10 cellular contexts compared by ENCODE assay signal in genomic region chr4:4985844-4986243, GRCh38. TPM values are rescaled to one million over a fixed set of nuclear protein-coding genes. Genes with fewer than 3 reads are reported as not detected.
DNase-seq lines count a peak whose midpoint lies in the region; ATAC-seq and TF ChIP-seq lines count a peak whose summit lies in the region.
"Had no signal": no experiment of that assay in that cellular context is flagged by ENCODE, and none has a peak within 500 bp of the region (broad histone marks: within the 10 kb centered on the region; RNA-seq: fewer than 3 reads in every experiment).

No MANE protein-coding gene starts in this region.

- no peak for ATAC-seq in GM18517 (IDR thresholded peaks at IDR 0.05; ENCODE audit: unreplicated experiment)
- no peak for ATAC-seq in HG03175 (IDR thresholded peaks at IDR 0.05; ENCODE audit: unreplicated experiment)

- peak; percentile 12 for TF ChIP-seq CTCF in GM06990 (IDR thresholded peaks at IDR 0.05; ENCODE audit: insufficient read depth, low read length, poor library complexity, severe bottlenecking)
- TF ChIP-seq CTCF in fibroblast of the aortic adventitia (IDR thresholded peaks at IDR 0.05; ENCODE audit: insufficient read depth, low read length) = peak; percentile 59

- H3K4me3 ChIP-seq in GM06990 (replicated peaks; ENCODE audit: low read depth, low read length) (no peak overlapping the region), fibroblast of the aortic adventitia (ENCODE audit: low read depth, low read length) (no peak overlapping the region)
- H3K4me3 ChIP-seq: vagina had no signal

- in situ Hi-C loops in ACHN (cut with HindIII; ENCODE audit: low pct_ligation_motif_present, low pct_unique_long_range_greater_than_20kb, low sequenced_read_pairs) = no loop called here

- H3K27me3 ChIP-seq in GM06990 (replicated peaks; ENCODE audit: control insufficient read depth, insufficient read depth, low read length) = no peaks in the 10 kb centered on the region
- H3K27me3 ChIP-seq: vagina had no signal

- peak; percentile 28 for DNase-seq in ACHN
- no peak for DNase-seq in GM06990 (ENCODE audit: extremely low read depth, insufficient read length)
- DNase-seq in RKO (ENCODE audit: low spot score) = peak; percentile 3
- peak; percentile 36 for DNase-seq in fibroblast of the aortic adventitia (ENCODE audit: low read depth)
- no peak for DNase-seq in NCI-H1105 (lab: John Stamatoyannopoulos, UW)
- DNase-seq in stimulated activated CD4-positive, alpha-beta T cell treated with anti-CD3 and anti-CD28 coated beads, Interleukin-4, amount 100 ng/mL, for 4 hours = no peak
- DNase-seq: central memory CD4-positive, alpha-beta T cell had no signal

- no peaks in the 10 kb centered on the region for H3K36me3 ChIP-seq in GM06990 (ENCODE audit: control insufficient read depth, insufficient read depth, low read length)
- H3K36me3 ChIP-seq: vagina had no signal

RNA-seq across cellular contexts. Expression of gene CYTL1, which starts 33.4 kb away (rescaled TPM):
- total RNA-seq in fibroblast of the aortic adventitia (ENCODE audit: low replicate concordance) = 12.5 TPM in 1 of 2 replicates, not detected in the other

Comparison
In these comparisons a context has a peak if more than half of its experiments do, and no peak if none do; other contexts are left out.
1. DNase-seq: peak in ACHN (single experiment), RKO (single experiment) and fibroblast of the aortic adventitia (single experiment); none in GM06990 (single experiment), NCI-H1105 (single experiment) and stimulated activated CD4-positive, alpha-beta T cell treated with anti-CD3 and anti-CD28 coated beads, Interleukin-4, amount 100 ng/mL, for 4 hours (0 of 2).